In the genomic region with DNA sequence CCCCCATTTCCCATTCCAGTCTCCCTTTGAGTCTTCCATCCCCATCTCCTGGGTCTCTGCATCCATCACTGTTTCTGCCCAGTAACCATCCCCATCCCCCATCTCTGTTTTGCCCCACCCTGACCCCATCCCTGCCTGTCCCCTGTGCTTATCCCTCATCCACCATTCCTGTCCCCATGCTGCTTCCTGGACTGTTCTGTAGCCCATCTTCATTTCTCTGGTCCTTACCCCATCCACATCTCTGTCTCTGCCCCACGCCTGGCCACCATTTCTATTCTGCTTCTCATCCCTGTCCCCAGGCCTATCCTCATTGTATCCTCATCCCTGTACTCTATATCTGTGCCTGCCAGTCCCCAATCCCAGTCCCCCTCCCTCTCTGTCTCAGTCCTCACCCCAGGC, we compare ENCODE assay signal across 2 cellular contexts.
TF ChIP-seq lines count a peak whose summit lies in the region.

No MANE protein-coding gene starts in this region.

TF ChIP-seq in HEK293, 187 proteins besides CTCF, POLR2A, EP300 and RAD21 (continued from another document and continues in another):
- TF ChIP-seq, protein P1, sequence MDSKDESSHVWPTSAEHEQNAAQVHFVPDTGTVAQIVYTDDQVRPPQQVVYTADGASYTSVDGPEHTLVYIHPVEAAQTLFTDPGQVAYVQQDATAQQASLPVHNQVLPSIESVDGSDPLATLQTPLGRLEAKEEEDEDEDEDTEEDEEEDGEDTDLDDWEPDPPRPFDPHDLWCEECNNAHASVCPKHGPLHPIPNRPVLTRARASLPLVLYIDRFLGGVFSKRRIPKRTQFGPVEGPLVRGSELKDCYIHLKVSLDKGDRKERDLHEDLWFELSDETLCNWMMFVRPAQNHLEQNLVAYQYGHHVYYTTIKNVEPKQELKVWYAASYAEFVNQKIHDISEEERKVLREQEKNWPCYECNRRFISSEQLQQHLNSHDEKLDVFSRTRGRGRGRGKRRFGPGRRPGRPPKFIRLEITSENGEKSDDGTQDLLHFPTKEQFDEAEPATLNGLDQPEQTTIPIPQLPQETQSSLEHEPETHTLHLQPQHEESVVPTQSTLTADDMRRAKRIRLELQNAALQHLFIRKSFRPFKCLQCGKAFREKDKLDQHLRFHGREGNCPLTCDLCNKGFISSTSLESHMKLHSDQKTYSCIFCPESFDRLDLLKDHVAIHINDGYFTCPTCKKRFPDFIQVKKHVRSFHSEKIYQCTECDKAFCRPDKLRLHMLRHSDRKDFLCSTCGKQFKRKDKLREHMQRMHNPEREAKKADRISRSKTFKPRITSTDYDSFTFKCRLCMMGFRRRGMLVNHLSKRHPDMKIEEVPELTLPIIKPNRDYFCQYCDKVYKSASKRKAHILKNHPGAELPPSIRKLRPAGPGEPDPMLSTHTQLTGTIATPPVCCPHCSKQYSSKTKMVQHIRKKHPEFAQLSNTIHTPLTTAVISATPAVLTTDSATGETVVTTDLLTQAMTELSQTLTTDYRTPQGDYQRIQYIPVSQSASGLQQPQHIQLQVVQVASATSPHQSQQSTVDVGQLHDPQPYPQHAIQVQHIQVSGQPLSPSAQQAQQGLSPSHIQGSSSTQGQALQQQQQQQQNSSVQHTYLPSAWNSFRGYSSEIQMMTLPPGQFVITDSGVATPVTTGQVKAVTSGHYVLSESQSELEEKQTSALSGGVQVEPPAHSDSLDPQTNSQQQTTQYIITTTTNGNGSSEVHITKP (tag by site-specific recombination; IDR thresholded peaks at IDR 0.05): no peak
- TF ChIP-seq ZNF155 (tag by site-specific recombination; IDR thresholded peaks at IDR 0.05) (no peak), ZNF514 (tag by site-specific recombination; IDR thresholded peaks at IDR 0.05) (no peak), ZFP37 (tag by site-specific recombination; IDR thresholded peaks at IDR 0.05) (no peak), ZNF707 (tag by site-specific recombination; IDR thresholded peaks at IDR 0.05) (no peak), ZNF558 (tag by site-specific recombination; IDR thresholded peaks at IDR 0.05) (no peak), ZNF350 (tag by site-specific recombination; IDR thresholded peaks at IDR 0.05) (no peak), ZBTB8A (tag by site-specific recombination; IDR thresholded peaks at IDR 0.05) (no peak), ZNF776 (tag by site-specific recombination; IDR thresholded peaks at IDR 0.05; ENCODE audit: borderline replicate concordance) (no peak), ZNF654 (tag by site-specific recombination; IDR thresholded peaks at IDR 0.05; ENCODE audit: low read depth) (no peak), TRIM28 (IDR thresholded peaks at IDR 0.05; ENCODE audit: borderline replicate concordance, low read length) (no peak)
- TF ChIP-seq, protein P2, sequence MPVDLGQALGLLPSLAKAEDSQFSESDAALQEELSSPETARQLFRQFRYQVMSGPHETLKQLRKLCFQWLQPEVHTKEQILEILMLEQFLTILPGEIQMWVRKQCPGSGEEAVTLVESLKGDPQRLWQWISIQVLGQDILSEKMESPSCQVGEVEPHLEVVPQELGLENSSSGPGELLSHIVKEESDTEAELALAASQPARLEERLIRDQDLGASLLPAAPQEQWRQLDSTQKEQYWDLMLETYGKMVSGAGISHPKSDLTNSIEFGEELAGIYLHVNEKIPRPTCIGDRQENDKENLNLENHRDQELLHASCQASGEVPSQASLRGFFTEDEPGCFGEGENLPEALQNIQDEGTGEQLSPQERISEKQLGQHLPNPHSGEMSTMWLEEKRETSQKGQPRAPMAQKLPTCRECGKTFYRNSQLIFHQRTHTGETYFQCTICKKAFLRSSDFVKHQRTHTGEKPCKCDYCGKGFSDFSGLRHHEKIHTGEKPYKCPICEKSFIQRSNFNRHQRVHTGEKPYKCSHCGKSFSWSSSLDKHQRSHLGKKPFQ (tag by site-specific recombination; IDR thresholded peaks at IDR 0.05): no peak
- TF ChIP-seq, protein P3, sequence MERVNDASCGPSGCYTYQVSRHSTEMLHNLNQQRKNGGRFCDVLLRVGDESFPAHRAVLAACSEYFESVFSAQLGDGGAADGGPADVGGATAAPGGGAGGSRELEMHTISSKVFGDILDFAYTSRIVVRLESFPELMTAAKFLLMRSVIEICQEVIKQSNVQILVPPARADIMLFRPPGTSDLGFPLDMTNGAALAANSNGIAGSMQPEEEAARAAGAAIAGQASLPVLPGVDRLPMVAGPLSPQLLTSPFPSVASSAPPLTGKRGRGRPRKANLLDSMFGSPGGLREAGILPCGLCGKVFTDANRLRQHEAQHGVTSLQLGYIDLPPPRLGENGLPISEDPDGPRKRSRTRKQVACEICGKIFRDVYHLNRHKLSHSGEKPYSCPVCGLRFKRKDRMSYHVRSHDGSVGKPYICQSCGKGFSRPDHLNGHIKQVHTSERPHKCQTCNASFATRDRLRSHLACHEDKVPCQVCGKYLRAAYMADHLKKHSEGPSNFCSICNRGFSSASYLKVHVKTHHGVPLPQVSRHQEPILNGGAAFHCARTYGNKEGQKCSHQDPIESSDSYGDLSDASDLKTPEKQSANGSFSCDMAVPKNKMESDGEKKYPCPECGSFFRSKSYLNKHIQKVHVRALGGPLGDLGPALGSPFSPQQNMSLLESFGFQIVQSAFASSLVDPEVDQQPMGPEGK (tag by site-specific recombination; IDR thresholded peaks at IDR 0.05): peak; percentile 57; the same call in 1 of the 2 replicates
- TF ChIP-seq, protein P4, sequence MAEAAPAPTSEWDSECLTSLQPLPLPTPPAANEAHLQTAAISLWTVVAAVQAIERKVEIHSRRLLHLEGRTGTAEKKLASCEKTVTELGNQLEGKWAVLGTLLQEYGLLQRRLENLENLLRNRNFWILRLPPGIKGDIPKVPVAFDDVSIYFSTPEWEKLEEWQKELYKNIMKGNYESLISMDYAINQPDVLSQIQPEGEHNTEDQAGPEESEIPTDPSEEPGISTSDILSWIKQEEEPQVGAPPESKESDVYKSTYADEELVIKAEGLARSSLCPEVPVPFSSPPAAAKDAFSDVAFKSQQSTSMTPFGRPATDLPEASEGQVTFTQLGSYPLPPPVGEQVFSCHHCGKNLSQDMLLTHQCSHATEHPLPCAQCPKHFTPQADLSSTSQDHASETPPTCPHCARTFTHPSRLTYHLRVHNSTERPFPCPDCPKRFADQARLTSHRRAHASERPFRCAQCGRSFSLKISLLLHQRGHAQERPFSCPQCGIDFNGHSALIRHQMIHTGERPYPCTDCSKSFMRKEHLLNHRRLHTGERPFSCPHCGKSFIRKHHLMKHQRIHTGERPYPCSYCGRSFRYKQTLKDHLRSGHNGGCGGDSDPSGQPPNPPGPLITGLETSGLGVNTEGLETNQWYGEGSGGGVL (tag by site-specific recombination; IDR thresholded peaks at IDR 0.05): no peak
- TF ChIP-seq, protein P5, sequence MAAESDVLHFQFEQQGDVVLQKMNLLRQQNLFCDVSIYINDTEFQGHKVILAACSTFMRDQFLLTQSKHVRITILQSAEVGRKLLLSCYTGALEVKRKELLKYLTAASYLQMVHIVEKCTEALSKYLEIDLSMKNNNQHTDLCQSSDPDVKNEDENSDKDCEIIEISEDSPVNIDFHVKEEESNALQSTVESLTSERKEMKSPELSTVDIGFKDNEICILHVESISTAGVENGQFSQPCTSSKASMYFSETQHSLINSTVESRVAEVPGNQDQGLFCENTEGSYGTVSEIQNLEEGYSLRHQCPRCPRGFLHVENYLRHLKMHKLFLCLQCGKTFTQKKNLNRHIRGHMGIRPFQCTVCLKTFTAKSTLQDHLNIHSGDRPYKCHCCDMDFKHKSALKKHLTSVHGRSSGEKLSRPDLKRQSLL (tag by site-specific recombination; IDR thresholded peaks at IDR 0.05): no peak

TF ChIP-seq in WTC11, 78 proteins besides CTCF, POLR2A, EP300 and RAD21 (continued from another document):
- TF ChIP-seq, protein P6, sequence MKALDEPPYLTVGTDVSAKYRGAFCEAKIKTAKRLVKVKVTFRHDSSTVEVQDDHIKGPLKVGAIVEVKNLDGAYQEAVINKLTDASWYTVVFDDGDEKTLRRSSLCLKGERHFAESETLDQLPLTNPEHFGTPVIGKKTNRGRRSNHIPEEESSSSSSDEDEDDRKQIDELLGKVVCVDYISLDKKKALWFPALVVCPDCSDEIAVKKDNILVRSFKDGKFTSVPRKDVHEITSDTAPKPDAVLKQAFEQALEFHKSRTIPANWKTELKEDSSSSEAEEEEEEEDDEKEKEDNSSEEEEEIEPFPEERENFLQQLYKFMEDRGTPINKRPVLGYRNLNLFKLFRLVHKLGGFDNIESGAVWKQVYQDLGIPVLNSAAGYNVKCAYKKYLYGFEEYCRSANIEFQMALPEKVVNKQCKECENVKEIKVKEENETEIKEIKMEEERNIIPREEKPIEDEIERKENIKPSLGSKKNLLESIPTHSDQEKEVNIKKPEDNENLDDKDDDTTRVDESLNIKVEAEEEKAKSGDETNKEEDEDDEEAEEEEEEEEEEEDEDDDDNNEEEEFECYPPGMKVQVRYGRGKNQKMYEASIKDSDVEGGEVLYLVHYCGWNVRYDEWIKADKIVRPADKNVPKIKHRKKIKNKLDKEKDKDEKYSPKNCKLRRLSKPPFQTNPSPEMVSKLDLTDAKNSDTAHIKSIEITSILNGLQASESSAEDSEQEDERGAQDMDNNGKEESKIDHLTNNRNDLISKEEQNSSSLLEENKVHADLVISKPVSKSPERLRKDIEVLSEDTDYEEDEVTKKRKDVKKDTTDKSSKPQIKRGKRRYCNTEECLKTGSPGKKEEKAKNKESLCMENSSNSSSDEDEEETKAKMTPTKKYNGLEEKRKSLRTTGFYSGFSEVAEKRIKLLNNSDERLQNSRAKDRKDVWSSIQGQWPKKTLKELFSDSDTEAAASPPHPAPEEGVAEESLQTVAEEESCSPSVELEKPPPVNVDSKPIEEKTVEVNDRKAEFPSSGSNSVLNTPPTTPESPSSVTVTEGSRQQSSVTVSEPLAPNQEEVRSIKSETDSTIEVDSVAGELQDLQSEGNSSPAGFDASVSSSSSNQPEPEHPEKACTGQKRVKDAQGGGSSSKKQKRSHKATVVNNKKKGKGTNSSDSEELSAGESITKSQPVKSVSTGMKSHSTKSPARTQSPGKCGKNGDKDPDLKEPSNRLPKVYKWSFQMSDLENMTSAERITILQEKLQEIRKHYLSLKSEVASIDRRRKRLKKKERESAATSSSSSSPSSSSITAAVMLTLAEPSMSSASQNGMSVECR (CRISPR knock-in tag; IDR thresholded peaks at IDR 0.05; ENCODE audit: borderline replicate concordance): no peak
- TF ChIP-seq MYBL2 (CRISPR knock-in tag; IDR thresholded peaks at IDR 0.05) (no peak), JAZF1 (CRISPR knock-in tag; IDR thresholded peaks at IDR 0.05) (no peak), NFE2L1 (CRISPR knock-in tag; IDR thresholded peaks at IDR 0.05) (no peak), TEAD1 (CRISPR knock-in tag; IDR thresholded peaks at IDR 0.05) (no peak), ZNF317 (CRISPR knock-in tag; IDR thresholded peaks at IDR 0.05; ENCODE audit: borderline replicate concordance, low read depth) (no peak), OVOL2 (CRISPR knock-in tag; IDR thresholded peaks at IDR 0.05; ENCODE audit: borderline replicate concordance) (no peak), ZNF232 (CRISPR knock-in tag; IDR thresholded peaks at IDR 0.05) (no peak), ZNF263 (CRISPR knock-in tag; IDR thresholded peaks at IDR 0.05; ENCODE audit: low read depth) (no peak)
- TF ChIP-seq, protein P7, sequence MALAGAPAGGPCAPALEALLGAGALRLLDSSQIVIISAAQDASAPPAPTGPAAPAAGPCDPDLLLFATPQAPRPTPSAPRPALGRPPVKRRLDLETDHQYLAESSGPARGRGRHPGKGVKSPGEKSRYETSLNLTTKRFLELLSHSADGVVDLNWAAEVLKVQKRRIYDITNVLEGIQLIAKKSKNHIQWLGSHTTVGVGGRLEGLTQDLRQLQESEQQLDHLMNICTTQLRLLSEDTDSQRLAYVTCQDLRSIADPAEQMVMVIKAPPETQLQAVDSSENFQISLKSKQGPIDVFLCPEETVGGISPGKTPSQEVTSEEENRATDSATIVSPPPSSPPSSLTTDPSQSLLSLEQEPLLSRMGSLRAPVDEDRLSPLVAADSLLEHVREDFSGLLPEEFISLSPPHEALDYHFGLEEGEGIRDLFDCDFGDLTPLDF (CRISPR knock-in tag; IDR thresholded peaks at IDR 0.05): no peak
